Comparison of ENCODE assay signal across 8 cellular contexts in the genomic region with DNA sequence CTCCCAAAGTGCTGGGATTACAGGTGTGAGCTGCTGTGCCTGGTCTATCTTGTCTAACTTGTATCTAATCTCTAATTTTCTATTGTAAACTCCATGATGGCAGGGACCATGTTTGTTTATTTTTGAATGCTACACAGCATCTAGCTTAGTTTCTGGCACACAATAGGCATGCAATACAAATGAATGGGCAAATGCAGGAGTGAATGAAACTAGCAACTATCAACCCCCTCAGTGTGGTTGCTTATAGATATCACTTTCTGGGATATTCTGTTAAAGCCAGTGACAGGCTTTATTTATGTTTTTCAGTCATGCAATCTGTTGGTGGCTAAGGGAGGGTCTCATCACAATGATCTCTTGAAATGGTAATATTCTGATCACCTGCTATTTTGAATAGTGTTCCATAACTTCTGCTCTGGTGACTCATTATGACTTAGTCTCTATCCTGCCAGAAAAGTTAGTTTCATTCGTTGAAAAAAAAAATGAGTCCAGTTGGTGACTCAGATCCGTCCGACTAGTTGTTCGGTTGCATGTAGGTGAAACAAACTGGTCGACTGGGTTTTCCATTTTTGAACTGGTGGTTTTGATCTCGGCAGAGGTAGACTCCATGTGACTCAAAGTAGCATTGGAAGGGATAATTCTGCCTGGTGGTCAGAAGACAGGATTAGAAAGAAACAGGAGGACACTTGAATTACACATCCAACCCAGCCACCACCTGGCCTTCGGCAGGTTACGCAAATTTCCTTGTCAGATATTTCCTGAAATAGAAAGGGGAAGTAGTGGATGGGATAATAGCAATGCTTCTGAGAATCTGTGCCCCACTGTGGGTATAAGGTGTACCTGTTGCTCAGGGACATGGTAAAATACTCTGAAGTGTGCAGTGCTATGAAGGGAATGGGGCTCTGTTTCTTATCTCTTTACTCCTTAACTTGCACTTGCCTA.
DNase-seq lines count a peak whose midpoint lies in the region; ATAC-seq and TF ChIP-seq lines count a peak whose summit lies in the region.

No MANE protein-coding gene starts in this region.

- H3K27ac ChIP-seq in suprapubic skin, result peak overlapping the region; percentile 55

- H3K4me1 Mint-ChIP-seq in activated T-cell treated with anti-CD3 and anti-CD28 coated beads, Interleukin-2, amount 50 U/mL, for 24 hours (ENCODE audit: low read depth), result peaks cover 41% of the 10 kb centered on the region

- H3K9me3 ChIP-seq in suprapubic skin, result no peaks in the 10 kb centered on the region

- ATAC-seq in HG03442 (IDR thresholded peaks at IDR 0.05; ENCODE audit: unreplicated experiment), result peak; percentile 73

- TF ChIP-seq POLR2A in suprapubic skin (IDR thresholded peaks at IDR 0.05), result no peak

- WGBS in suprapubic skin, result 65% methylated on average over 8 of the region's 8 CpGs

- intact Hi-C loops in posterior cingulate gyrus (cut with DNase I), result no loop called here

- H3K9me3 Mint-ChIP-seq in activated T-cell treated with anti-CD3 and anti-CD28 coated beads, Interleukin-2, amount 50 U/mL, for 24 hours, result no peaks in the 10 kb centered on the region

- peak overlapping the region; percentile 74 for H3K27ac Mint-ChIP-seq in activated T-cell treated with anti-CD3 and anti-CD28 coated beads, Interleukin-2, amount 50 U/mL, for 24 hours

- peak; percentile 34 for DNase-seq in stimulated activated naive CD4-positive, alpha-beta T cell treated with Interleukin-2 at 50 U/mL for 16 hours (lab: John Stamatoyannopoulos, UW)
- DNase-seq in stimulated activated naive CD4-positive, alpha-beta T cell (lab: John Stamatoyannopoulos, UW), result no peak
- peak; percentile 43 for DNase-seq in activated T-cell treated with anti-CD3 and anti-CD28 coated beads, Interleukin-2, amount 50 U/mL, for 24 hours
- DNase-seq in suprapubic skin (ENCODE audit: low spot score in 2 of 2) (no peak), OCI-M2 (lab: John Stamatoyannopoulos, UW; ENCODE audit: unreplicated experiment) (no peak), cerebellum (ENCODE audit: low spot score) (no peak), posterior cingulate gyrus (no peak)

- H3K27me3 Mint-ChIP-seq in activated T-cell treated with anti-CD3 and anti-CD28 coated beads, Interleukin-2, amount 50 U/mL, for 24 hours, result no peaks in the 10 kb centered on the region

- no peak overlapping the region for H3K4me3 ChIP-seq in suprapubic skin

- peak overlapping the region; percentile 2 for H3K4me3 Mint-ChIP-seq in activated T-cell treated with anti-CD3 and anti-CD28 coated beads, Interleukin-2, amount 50 U/mL, for 24 hours

- H3K36me3 Mint-ChIP-seq in activated T-cell treated with anti-CD3 and anti-CD28 coated beads, Interleukin-2, amount 50 U/mL, for 24 hours (ENCODE audit: low read depth), result no peaks in the 10 kb centered on the region

- H3K4me1 ChIP-seq in suprapubic skin, result no peaks in the 10 kb centered on the region

- H3K36me3 ChIP-seq in suprapubic skin, result no peaks in the 10 kb centered on the region

- no peak for TF ChIP-seq CTCF in suprapubic skin (IDR thresholded peaks at IDR 0.05)

- H3K27me3 ChIP-seq in suprapubic skin, result no peaks in the 10 kb centered on the region

- no peak for TF ChIP-seq EP300 in suprapubic skin (IDR thresholded peaks at IDR 0.05)

Comparison
In these comparisons a context has a peak if more than half of its experiments do, and no peak if none do; other contexts are left out.
1. DNase-seq: peak in stimulated activated naive CD4-positive, alpha-beta T cell treated with Interleukin-2 at 50 U/mL for 16 hours (single experiment) and activated T-cell treated with anti-CD3 and anti-CD28 coated beads, Interleukin-2, amount 50 U/mL, for 24 hours (single experiment); none in stimulated activated naive CD4-positive, alpha-beta T cell (0 of 6), suprapubic skin (0 of 2), OCI-M2 (single experiment), cerebellum (single experiment) and posterior cingulate gyrus (0 of 10).